26 cellular contexts compared by ENCODE assay signal in genomic region chr10:130929422-130930325, GRCh38.
DNase-seq lines count a peak whose midpoint lies in the region; ATAC-seq and TF ChIP-seq lines count a peak whose summit lies in the region.
"Had no signal": no experiment of that assay in that cellular context is flagged by ENCODE, and none has a peak within 500 bp of the region (broad histone marks: within the 10 kb centered on the region; RNA-seq: fewer than 3 reads in every experiment).

No MANE protein-coding gene starts in this region.

- peak; percentile 27 for DNase-seq in NCI-H345 (lab: John Stamatoyannopoulos, UW)
- no peak for DNase-seq in NCI-H345 treated with DMSO at 0.1 percent for 48 hours (lab: John Stamatoyannopoulos, UW; ENCODE audit: unreplicated experiment)
- peak; percentile 77 for DNase-seq in DMS153 treated with DMSO at 0.1 percent for 48 hours (lab: John Stamatoyannopoulos, UW; ENCODE audit: unreplicated experiment)
- DNase-seq in Panc1 (ENCODE audit: low read depth, low spot score), result no peak
- DNase-seq in osteocyte (ENCODE audit: extremely low spot score, unreplicated experiment), result peak; percentile 76
- no peak for DNase-seq in foreskin melanocyte
- DNase-seq in activated CD4-positive, alpha-beta T cell treated with anti-CD3 and anti-CD28 coated beads, Interleukin-2, amount 50 U/mL, for 48 hours, result no peak
- DNase-seq: activated CD8-positive, alpha-beta T cell treated with anti-CD3 and anti-CD28 coated beads, Interleukin-2, amount 10 ng/mL, durations not matched to agents 7 days and 5 days; activated gamma-delta T cell treated with Interleukin-2 at 50 U/mL for 16 hours; body of pancreas; DMS79; H7; left ventricle myocardium superior; naive thymus-derived CD8-positive, alpha-beta T cell; NCI-H1105; NCI-H2171 treated with DMSO at 0.1 percent for 48 hours; NCI-H524 treated with DMSO at 0.1 percent for 48 hours; stomach; T-helper 2 cell; tibial artery had no signal

- no peaks in the 10 kb centered on the region for H3K4me1 Mint-ChIP-seq in osteocyte (ENCODE audit: unreplicated experiment)
- H3K4me1 Mint-ChIP-seq: B cell had no signal

- no peaks in the 10 kb centered on the region for H3K27me3 Mint-ChIP-seq in osteocyte (ENCODE audit: unreplicated experiment)
- H3K27me3 Mint-ChIP-seq: B cell had no signal

- intact Hi-C loops in Panc1 (cut with micrococcal nuclease; ENCODE audit: unreplicated experiment), result no loop called here

- H3K4me3 Mint-ChIP-seq in osteocyte (ENCODE audit: unreplicated experiment), result no peak overlapping the region
- H3K4me3 Mint-ChIP-seq: activated CD8-positive, alpha-beta T cell treated with anti-CD3 and anti-CD28 coated beads, Interleukin-2, amount 10 ng/mL, durations not matched to agents 7 days and 5 days; B cell; mesothelial cell of epicardium; naive thymus-derived CD8-positive, alpha-beta T cell had no signal

- no peaks in the 10 kb centered on the region for H3K36me3 ChIP-seq in Panc1 (ENCODE audit: control insufficient read depth, insufficient read depth, low read length)
- H3K36me3 ChIP-seq: stomach, tibial artery had no signal

- no TSS peak for BruUV-seq in Panc1 (replicated peaks; lab: Mats Ljungman, UMichigan)

- no peaks in the 10 kb centered on the region for H3K36me3 Mint-ChIP-seq in osteocyte (ENCODE audit: unreplicated experiment)
- H3K36me3 Mint-ChIP-seq: mesothelial cell of epicardium; naive thymus-derived CD8-positive, alpha-beta T cell had no signal

- POLR2A ChIA-PET in Panc1 (lab: Charles Lee), result no interaction called here

- H3K4me1 ChIP-seq in Panc1 (ENCODE audit: control insufficient read depth, insufficient read depth, low read length), result no peaks in the 10 kb centered on the region
- H3K4me1 ChIP-seq: stomach, tibial artery had no signal

- TF ChIP-seq CTCF in Panc1 (IDR thresholded peaks at IDR 0.05) (no peak), osteocyte (IDR thresholded peaks at IDR 0.05) (no peak)

- no peaks in the 10 kb centered on the region for H3K27me3 ChIP-seq in Panc1 (ENCODE audit: control insufficient read depth, insufficient read depth, low read length)
- H3K27me3 ChIP-seq: body of pancreas, tibial artery had no signal

- H3K9me3 ChIP-seq in Panc1 (ENCODE audit: control insufficient read depth, insufficient read depth, low read depth, low read length), result no peaks in the 10 kb centered on the region
- H3K9me3 ChIP-seq: body of pancreas, tibial artery had no signal

- H3K27ac ChIP-seq in Panc1 (ENCODE audit: low read length), result no peak overlapping the region
- H3K27ac ChIP-seq: body of pancreas, RWPE1, skin epidermis, stomach, tibial artery had no signal

- no peak overlapping the region for H3K27ac Mint-ChIP-seq in osteocyte (ENCODE audit: unreplicated experiment)
- H3K27ac Mint-ChIP-seq: activated CD8-positive, alpha-beta T cell treated with anti-CD3 and anti-CD28 coated beads, Interleukin-2, amount 10 ng/mL, durations not matched to agents 7 days and 5 days; B cell; mesothelial cell of epicardium; naive thymus-derived CD8-positive, alpha-beta T cell had no signal

- CTCF ChIA-PET in Panc1 (lab: Charles Lee), result no interaction called here

- H3K9me3 Mint-ChIP-seq in osteocyte (ENCODE audit: unreplicated experiment), result peaks cover 27% of the 10 kb centered on the region
- H3K9me3 Mint-ChIP-seq: mesothelial cell of epicardium; naive thymus-derived CD8-positive, alpha-beta T cell had no signal

- ATAC-seq in Panc1 (peak; percentile 24; the same call in 1 of the 2 replicates), HG02870 (IDR thresholded peaks at IDR 0.05; ENCODE audit: unreplicated experiment) (no peak)
- ATAC-seq: activated CD8-positive, alpha-beta T cell treated with anti-CD3 and anti-CD28 coated beads, Interleukin-2, amount 10 ng/mL, durations not matched to agents 7 days and 5 days; body of pancreas; left ventricle myocardium superior; naive thymus-derived CD8-positive, alpha-beta T cell; SK-N-SH treated with all-trans-retinoic acid at 6 μM for 48 hours had no signal

- in situ Hi-C loops in Panc1 (cut with HindIII; ENCODE audit: low pct_unique_long_range_greater_than_20kb, low sequenced_read_pairs), result no loop called here

- H3K4me3 ChIP-seq in Panc1 (ENCODE audit: low read depth in 2 of 2, low read length in 2 of 2), result no peak overlapping the region
- H3K4me3 ChIP-seq: body of pancreas, skin epidermis, stomach, tibial artery had no signal

Comparison
In these comparisons a context has a peak if more than half of its experiments do, and no peak if none do; other contexts are left out.
1. DNase-seq: peak in NCI-H345 (single experiment), DMS153 treated with DMSO at 0.1 percent for 48 hours (single experiment) and osteocyte (single experiment); none in NCI-H345 treated with DMSO at 0.1 percent for 48 hours (single experiment), Panc1 (single experiment), foreskin melanocyte (single experiment) and activated CD4-positive, alpha-beta T cell treated with anti-CD3 and anti-CD28 coated beads, Interleukin-2, amount 50 U/mL, for 48 hours (0 of 2).